1 cellular context compared by ENCODE assay signal in the genomic region with DNA sequence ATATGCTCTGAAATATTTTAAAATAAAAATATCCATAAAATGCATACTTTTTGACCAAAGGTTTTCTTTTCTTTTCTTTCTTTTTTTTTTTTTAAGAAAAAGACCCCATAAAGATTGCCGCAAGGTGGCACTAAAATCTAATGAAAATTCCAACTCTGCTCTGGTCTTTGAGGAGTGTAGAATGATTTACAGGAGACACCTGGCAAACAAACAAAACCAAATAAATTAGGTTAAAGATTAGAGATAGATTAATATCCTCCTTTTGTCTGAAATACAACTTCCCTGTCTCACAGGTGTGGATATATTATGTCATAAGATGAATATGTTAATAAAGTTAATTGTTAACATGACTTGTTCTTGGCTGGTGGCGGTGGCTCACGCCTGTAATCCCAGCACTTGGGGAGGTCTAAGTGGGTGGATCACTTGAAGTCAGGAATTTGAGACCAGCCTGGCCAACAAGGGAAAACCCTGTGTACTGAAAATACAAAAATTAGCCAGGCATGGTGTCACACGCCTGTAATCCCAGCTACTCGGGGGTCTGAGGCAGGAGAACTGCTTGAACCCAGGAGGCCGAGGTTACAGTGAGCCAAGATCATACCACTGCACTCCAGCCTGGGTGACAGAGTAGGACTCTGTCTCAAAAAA.
TF ChIP-seq lines count a peak whose summit lies in the region.

No MANE protein-coding gene starts in this region.

TF ChIP-seq in K562, 482 proteins besides CTCF, POLR2A, EP300 and RAD21 (continued from another document and continues in another):
- peak; percentile 86 for TF ChIP-seq ZBTB33 (CRISPR knock-in tag; IDR thresholded peaks at IDR 0.05)
- no peak for TF ChIP-seq ZBTB2 (IDR thresholded peaks at IDR 0.05)
- no peak for TF ChIP-seq ZNF644 (tag; IDR thresholded peaks at IDR 0.05; ENCODE audit: low read depth)
- no peak for TF ChIP-seq PRPF4 (IDR thresholded peaks at IDR 0.05; ENCODE audit: insufficient read depth, low read depth, low read length, poor library complexity, severe bottlenecking)
- TF ChIP-seq CHD1 (IDR thresholded peaks at IDR 0.05; ENCODE audit: low read length): no peak
- no peak for TF ChIP-seq CBX5 (IDR thresholded peaks at IDR 0.05; ENCODE audit: borderline replicate concordance, low read depth)
- no peak for TF ChIP-seq HDAC3 (IDR thresholded peaks at IDR 0.05; ENCODE audit: borderline replicate concordance, partially characterized antibody)
- no peak for TF ChIP-seq TAF15 (IDR thresholded peaks at IDR 0.05; ENCODE audit: low read depth, low read length)
- TF ChIP-seq, protein P1, sequence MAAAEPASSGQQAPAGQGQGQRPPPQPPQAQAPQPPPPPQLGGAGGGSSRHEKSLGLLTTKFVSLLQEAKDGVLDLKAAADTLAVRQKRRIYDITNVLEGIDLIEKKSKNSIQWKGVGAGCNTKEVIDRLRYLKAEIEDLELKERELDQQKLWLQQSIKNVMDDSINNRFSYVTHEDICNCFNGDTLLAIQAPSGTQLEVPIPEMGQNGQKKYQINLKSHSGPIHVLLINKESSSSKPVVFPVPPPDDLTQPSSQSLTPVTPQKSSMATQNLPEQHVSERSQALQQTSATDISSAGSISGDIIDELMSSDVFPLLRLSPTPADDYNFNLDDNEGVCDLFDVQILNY (CRISPR knock-in tag; IDR thresholded peaks at IDR 0.05): no peak
- no peak for TF ChIP-seq ATF1 (CRISPR knock-in tag; IDR thresholded peaks at IDR 0.05)
- no peak for TF ChIP-seq ATF1 (tag; IDR thresholded peaks at IDR 0.05)
- TF ChIP-seq, protein P2, sequence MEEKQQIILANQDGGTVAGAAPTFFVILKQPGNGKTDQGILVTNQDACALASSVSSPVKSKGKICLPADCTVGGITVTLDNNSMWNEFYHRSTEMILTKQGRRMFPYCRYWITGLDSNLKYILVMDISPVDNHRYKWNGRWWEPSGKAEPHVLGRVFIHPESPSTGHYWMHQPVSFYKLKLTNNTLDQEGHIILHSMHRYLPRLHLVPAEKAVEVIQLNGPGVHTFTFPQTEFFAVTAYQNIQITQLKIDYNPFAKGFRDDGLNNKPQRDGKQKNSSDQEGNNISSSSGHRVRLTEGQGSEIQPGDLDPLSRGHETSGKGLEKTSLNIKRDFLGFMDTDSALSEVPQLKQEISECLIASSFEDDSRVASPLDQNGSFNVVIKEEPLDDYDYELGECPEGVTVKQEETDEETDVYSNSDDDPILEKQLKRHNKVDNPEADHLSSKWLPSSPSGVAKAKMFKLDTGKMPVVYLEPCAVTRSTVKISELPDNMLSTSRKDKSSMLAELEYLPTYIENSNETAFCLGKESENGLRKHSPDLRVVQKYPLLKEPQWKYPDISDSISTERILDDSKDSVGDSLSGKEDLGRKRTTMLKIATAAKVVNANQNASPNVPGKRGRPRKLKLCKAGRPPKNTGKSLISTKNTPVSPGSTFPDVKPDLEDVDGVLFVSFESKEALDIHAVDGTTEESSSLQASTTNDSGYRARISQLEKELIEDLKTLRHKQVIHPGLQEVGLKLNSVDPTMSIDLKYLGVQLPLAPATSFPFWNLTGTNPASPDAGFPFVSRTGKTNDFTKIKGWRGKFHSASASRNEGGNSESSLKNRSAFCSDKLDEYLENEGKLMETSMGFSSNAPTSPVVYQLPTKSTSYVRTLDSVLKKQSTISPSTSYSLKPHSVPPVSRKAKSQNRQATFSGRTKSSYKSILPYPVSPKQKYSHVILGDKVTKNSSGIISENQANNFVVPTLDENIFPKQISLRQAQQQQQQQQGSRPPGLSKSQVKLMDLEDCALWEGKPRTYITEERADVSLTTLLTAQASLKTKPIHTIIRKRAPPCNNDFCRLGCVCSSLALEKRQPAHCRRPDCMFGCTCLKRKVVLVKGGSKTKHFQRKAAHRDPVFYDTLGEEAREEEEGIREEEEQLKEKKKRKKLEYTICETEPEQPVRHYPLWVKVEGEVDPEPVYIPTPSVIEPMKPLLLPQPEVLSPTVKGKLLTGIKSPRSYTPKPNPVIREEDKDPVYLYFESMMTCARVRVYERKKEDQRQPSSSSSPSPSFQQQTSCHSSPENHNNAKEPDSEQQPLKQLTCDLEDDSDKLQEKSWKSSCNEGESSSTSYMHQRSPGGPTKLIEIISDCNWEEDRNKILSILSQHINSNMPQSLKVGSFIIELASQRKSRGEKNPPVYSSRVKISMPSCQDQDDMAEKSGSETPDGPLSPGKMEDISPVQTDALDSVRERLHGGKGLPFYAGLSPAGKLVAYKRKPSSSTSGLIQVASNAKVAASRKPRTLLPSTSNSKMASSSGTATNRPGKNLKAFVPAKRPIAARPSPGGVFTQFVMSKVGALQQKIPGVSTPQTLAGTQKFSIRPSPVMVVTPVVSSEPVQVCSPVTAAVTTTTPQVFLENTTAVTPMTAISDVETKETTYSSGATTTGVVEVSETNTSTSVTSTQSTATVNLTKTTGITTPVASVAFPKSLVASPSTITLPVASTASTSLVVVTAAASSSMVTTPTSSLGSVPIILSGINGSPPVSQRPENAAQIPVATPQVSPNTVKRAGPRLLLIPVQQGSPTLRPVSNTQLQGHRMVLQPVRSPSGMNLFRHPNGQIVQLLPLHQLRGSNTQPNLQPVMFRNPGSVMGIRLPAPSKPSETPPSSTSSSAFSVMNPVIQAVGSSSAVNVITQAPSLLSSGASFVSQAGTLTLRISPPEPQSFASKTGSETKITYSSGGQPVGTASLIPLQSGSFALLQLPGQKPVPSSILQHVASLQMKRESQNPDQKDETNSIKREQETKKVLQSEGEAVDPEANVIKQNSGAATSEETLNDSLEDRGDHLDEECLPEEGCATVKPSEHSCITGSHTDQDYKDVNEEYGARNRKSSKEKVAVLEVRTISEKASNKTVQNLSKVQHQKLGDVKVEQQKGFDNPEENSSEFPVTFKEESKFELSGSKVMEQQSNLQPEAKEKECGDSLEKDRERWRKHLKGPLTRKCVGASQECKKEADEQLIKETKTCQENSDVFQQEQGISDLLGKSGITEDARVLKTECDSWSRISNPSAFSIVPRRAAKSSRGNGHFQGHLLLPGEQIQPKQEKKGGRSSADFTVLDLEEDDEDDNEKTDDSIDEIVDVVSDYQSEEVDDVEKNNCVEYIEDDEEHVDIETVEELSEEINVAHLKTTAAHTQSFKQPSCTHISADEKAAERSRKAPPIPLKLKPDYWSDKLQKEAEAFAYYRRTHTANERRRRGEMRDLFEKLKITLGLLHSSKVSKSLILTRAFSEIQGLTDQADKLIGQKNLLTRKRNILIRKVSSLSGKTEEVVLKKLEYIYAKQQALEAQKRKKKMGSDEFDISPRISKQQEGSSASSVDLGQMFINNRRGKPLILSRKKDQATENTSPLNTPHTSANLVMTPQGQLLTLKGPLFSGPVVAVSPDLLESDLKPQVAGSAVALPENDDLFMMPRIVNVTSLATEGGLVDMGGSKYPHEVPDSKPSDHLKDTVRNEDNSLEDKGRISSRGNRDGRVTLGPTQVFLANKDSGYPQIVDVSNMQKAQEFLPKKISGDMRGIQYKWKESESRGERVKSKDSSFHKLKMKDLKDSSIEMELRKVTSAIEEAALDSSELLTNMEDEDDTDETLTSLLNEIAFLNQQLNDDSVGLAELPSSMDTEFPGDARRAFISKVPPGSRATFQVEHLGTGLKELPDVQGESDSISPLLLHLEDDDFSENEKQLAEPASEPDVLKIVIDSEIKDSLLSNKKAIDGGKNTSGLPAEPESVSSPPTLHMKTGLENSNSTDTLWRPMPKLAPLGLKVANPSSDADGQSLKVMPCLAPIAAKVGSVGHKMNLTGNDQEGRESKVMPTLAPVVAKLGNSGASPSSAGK (IDR thresholded peaks at IDR 0.05): no peak
- TF ChIP-seq JUNB (CRISPR knock-in tag; conservative IDR thresholded peaks at IDR 0.05): no peak
- TF ChIP-seq SMC3 (conservative IDR thresholded peaks at IDR 0.05; ENCODE audit: insufficient read depth, low read depth, low read length): peak; percentile 48; the same call in 1 of the 2 replicates
- TF ChIP-seq, protein P3, sequence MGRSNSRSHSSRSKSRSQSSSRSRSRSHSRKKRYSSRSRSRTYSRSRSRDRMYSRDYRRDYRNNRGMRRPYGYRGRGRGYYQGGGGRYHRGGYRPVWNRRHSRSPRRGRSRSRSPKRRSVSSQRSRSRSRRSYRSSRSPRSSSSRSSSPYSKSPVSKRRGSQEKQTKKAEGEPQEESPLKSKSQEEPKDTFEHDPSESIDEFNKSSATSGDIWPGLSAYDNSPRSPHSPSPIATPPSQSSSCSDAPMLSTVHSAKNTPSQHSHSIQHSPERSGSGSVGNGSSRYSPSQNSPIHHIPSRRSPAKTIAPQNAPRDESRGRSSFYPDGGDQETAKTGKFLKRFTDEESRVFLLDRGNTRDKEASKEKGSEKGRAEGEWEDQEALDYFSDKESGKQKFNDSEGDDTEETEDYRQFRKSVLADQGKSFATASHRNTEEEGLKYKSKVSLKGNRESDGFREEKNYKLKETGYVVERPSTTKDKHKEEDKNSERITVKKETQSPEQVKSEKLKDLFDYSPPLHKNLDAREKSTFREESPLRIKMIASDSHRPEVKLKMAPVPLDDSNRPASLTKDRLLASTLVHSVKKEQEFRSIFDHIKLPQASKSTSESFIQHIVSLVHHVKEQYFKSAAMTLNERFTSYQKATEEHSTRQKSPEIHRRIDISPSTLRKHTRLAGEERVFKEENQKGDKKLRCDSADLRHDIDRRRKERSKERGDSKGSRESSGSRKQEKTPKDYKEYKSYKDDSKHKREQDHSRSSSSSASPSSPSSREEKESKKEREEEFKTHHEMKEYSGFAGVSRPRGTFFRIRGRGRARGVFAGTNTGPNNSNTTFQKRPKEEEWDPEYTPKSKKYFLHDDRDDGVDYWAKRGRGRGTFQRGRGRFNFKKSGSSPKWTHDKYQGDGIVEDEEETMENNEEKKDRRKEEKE (IDR thresholded peaks at IDR 0.05; ENCODE audit: borderline replicate concordance in 1 of 2, control insufficient read depth in 1 of 2, low read depth in 2 of 2, low read length in 1 of 2): no peak
- TF ChIP-seq, protein P4, sequence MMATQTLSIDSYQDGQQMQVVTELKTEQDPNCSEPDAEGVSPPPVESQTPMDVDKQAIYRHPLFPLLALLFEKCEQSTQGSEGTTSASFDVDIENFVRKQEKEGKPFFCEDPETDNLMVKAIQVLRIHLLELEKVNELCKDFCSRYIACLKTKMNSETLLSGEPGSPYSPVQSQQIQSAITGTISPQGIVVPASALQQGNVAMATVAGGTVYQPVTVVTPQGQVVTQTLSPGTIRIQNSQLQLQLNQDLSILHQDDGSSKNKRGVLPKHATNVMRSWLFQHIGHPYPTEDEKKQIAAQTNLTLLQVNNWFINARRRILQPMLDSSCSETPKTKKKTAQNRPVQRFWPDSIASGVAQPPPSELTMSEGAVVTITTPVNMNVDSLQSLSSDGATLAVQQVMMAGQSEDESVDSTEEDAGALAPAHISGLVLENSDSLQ (IDR thresholded peaks at IDR 0.05): peak; percentile 77
- no peak for TF ChIP-seq ZNF717 (CRISPR knock-in tag; IDR thresholded peaks at IDR 0.05)
- no peak for TF ChIP-seq PHF8 (IDR thresholded peaks at IDR 0.05; ENCODE audit: borderline replicate concordance, low read length)
- no peak for TF ChIP-seq ATF7 (IDR thresholded peaks at IDR 0.05)
- TF ChIP-seq, protein P5, sequence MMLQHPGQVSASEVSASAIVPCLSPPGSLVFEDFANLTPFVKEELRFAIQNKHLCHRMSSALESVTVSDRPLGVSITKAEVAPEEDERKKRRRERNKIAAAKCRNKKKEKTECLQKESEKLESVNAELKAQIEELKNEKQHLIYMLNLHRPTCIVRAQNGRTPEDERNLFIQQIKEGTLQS (IDR thresholded peaks at IDR 0.05): no peak
- TF ChIP-seq, protein P5 (CRISPR knock-in tag; conservative IDR thresholded peaks at IDR 0.05): no peak
